Comparison of ENCODE assay signal across 8 cellular contexts in the genomic region with DNA sequence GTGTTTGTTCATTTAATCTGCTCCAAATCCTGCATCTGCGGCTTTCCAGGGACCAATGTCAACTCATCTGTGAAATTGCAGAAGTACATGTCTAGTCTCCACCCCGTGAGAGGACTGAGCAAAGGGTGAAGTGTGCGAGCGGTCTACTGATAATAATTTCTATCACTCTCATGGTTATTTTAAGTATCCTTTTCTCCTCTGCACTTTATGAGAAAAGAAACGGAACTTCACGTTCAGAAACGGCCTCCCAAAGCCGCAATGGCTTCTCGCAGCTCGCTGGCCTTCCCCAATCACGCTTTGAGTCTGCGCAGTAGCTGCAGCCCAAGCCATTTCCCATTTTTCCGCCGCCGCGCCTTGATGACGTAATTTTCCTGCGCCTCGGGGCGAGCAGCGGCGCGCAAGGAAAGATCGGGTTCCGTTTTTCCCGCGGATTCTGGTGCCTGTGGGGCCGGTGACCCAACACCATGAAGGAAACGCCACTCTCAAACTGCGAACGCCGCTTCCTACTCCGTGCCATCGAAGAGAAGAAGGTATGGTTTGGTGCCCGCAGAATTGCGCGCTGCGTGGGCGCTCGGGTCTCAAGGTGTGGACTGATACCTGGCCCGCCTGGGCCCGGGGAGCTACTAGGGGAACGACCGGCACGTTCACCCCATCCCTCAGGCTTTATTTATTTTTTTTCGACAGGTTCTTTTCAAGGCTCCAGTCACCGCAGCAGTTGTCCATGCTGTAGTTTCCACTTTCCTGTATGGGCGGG. TPM values are rescaled to one million over a fixed set of nuclear protein-coding genes. Genes with fewer than 3 reads are reported as not detected.
DNase-seq lines count a peak whose midpoint lies in the region; ATAC-seq, FAIRE-seq and TF ChIP-seq lines count a peak whose summit lies in the region.

A gene with protein sequence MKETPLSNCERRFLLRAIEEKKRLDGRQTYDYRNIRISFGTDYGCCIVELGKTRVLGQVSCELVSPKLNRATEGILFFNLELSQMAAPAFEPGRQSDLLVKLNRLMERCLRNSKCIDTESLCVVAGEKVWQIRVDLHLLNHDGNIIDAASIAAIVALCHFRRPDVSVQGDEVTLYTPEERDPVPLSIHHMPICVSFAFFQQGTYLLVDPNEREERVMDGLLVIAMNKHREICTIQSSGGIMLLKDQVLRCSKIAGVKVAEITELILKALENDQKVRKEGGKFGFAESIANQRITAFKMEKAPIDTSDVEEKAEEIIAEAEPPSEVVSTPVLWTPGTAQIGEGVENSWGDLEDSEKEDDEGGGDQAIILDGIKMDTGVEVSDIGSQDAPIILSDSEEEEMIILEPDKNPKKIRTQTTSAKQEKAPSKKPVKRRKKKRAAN (plus strand): TSS at position 363 of the 754 bp plus-strand sequence. CDS start 102 bp downstream, at position 465.

- peaks cover 14% of the 10 kb centered on the region for H3K79me2 ChIP-seq in smooth muscle cell (ENCODE audit: low read depth)

- H3K27me3 ChIP-seq in bronchial epithelial cell (ENCODE audit: control insufficient read depth, insufficient read depth, low read length) (no peaks in the 10 kb centered on the region), smooth muscle cell (ENCODE audit: low read depth) (no peaks in the 10 kb centered on the region)

- TF ChIP-seq CTCF in WI38 (IDR thresholded peaks at IDR 0.05; ENCODE audit: low read depth, low read length) (no peak), bronchial epithelial cell (IDR thresholded peaks at IDR 0.05; ENCODE audit: insufficient read depth, low read length, severe bottlenecking) (no peak), smooth muscle cell (IDR thresholded peaks at IDR 0.05; ENCODE audit: borderline replicate concordance, insufficient read depth, poor library complexity, severe bottlenecking) (no peak)

- 1% methylated on average over 48 of the region's 48 CpGs for WGBS in smooth muscle cell (ENCODE audit: low lambda C conversion rate)

- H3K9ac ChIP-seq in smooth muscle cell (ENCODE audit: low read depth) = peak within 1 kb of the TSS; percentile 91

- H3K4me2 ChIP-seq in smooth muscle cell = peak within 1 kb of the TSS; percentile 91

- peak within 1 kb of the TSS; percentile 86 for H3K27ac ChIP-seq in smooth muscle cell (ENCODE audit: low read depth)

- FAIRE-seq in bronchial epithelial cell (lab: Jason Lieb, UNC) = peak; percentile 66

- no peaks in the 10 kb centered on the region for H3K9me3 ChIP-seq in smooth muscle cell (replicated peaks; ENCODE audit: low read depth)

- peak; percentile 65 for ATAC-seq in GM18873 (IDR thresholded peaks at IDR 0.05; ENCODE audit: low FRiP score, unreplicated experiment)
- ATAC-seq in HG03139 (IDR thresholded peaks at IDR 0.05; ENCODE audit: unreplicated experiment) = peak; percentile 77

- peak; percentile 94 for DNase-seq in ACHN
- peak; percentile 83 for DNase-seq in NCI-H2227 treated with DMSO at 0.1 percent for 48 hours (lab: John Stamatoyannopoulos, UW)
- peak; percentile 83 for DNase-seq in bronchial epithelial cell (ENCODE audit: low read depth)
- peak; percentile 91 for DNase-seq in iPS-NIHi7 (ENCODE audit: extremely low spot score)
- peak; percentile 81 for DNase-seq in smooth muscle cell (lab: John Stamatoyannopoulos, UW; ENCODE audit: unreplicated experiment)

- H3K4me1 ChIP-seq in smooth muscle cell (ENCODE audit: low read depth) = peaks cover 7% of the 10 kb centered on the region

- peak within 1 kb of the TSS; percentile 85 for H3K4me3 ChIP-seq in WI38 (ENCODE audit: low read depth, low read length)
- H3K4me3 ChIP-seq in bronchial epithelial cell (ENCODE audit: low read depth, low read length) = peak within 1 kb of the TSS; percentile 94
- peak within 1 kb of the TSS; percentile 91 for H3K4me3 ChIP-seq in smooth muscle cell

- H4K20me1 ChIP-seq in smooth muscle cell (ENCODE audit: low read depth) = no peaks in the 10 kb centered on the region

- H3K36me3 ChIP-seq in bronchial epithelial cell (ENCODE audit: control insufficient read depth, insufficient read depth, low read length) (peaks cover 2% of the 10 kb centered on the region), smooth muscle cell (ENCODE audit: low read depth) (peaks cover 18% of the 10 kb centered on the region)

- H2AFZ ChIP-seq in smooth muscle cell (ENCODE audit: low read depth) = peak within 1 kb of the TSS; percentile 100

- in situ Hi-C loops in ACHN (cut with HindIII; ENCODE audit: low pct_ligation_motif_present, low pct_unique_long_range_greater_than_20kb, low sequenced_read_pairs) = no loop called here

- no peaks in the 10 kb centered on the region for H3F3A ChIP-seq in smooth muscle cell (ENCODE audit: low read depth)

RNA-seq across cellular contexts. Expression of the gene that starts here (rescaled TPM):
- total RNA-seq in bronchial epithelial cell (17.3 and 25.3 TPM in 2 replicates), smooth muscle cell (45.1 and 56.2 TPM in 2 replicates)
- 27.6 and 31.8 TPM in 2 replicates for polyA plus RNA-seq in smooth muscle cell

Comparison
In these comparisons a context has a peak if more than half of its experiments do, and no peak if none do; other contexts are left out.
1. Peak in every context shown above with its lines: DNase-seq, ATAC-seq, H3K4me3 ChIP-seq and H3K27ac ChIP-seq.